In the genomic region with DNA sequence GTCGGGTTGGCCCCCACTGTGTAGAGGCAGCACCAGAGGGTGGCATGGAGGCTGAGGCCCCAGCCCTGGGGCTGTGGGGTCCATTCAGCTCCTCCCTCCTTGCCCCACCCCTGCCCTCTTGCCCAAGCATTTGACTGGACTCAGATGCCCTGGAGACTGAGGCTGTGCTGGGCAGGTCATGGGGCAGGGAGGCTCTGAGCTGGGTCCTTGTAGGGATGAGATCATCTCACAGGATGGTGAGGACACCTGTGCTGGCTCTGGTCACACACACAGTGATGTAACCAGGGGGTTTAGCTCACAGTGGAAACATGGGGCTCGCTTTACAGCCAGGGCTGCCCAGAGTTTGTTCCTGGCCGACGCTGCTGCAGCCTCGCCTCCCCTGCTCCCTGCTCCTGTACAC, we compare ENCODE assay signal across 19 cellular contexts. TPM values are rescaled to one million over a fixed set of nuclear protein-coding genes. Genes with fewer than 3 reads are reported as not detected.
DNase-seq lines count a peak whose midpoint lies in the region; ATAC-seq and TF ChIP-seq lines count a peak whose summit lies in the region.
"Had no signal": no experiment of that assay in that cellular context is flagged by ENCODE, and none has a peak within 500 bp of the region (broad histone marks: within the 10 kb centered on the region; RNA-seq: fewer than 3 reads in every experiment).

No MANE protein-coding gene starts in this region.

- H3K4me1 ChIP-seq in cardiac muscle cell (ENCODE audit: low read depth) (peaks cover 51% of the 10 kb centered on the region), gastrocnemius medialis (peaks cover 90 to 93% of the 10 kb centered on the region in 2 donors)
- H3K4me1 ChIP-seq: Caco-2 had no signal

- DNase-seq in cardiac muscle cell (ENCODE audit: low read depth in 1 of 2, low spot score in 1 of 2), result no peak
- DNase-seq in cardiac septum (ENCODE audit: low spot score), result no peak
- peak; percentile 30 for DNase-seq in left ventricle myocardium superior
- DNase-seq in gastrocnemius medialis, result peak; percentile 94 to 97
- no peak for DNase-seq in stimulated activated naive CD4-positive, alpha-beta T cell (lab: John Stamatoyannopoulos, UW)
- DNase-seq: Caco-2, HCEC 1CT, NCI-H1417 treated with DMSO at 0.1 percent for 48 hours, NCI-H2029, NCI-H2171 treated with DMSO at 0.1 percent for 48 hours, NCI-H526 had no signal

- H3K27ac Mint-ChIP-seq in activated T-helper 17 cell treated with anti-CD3 and anti-CD28 coated beads, Interleukin-2, amount 50 U/mL, for 72 hours, result no peak overlapping the region
- H3K27ac Mint-ChIP-seq: CD14-positive monocyte, IgD-negative memory B cell had no signal

- TF ChIP-seq POLR2A in gastrocnemius medialis (IDR thresholded peaks at IDR 0.05), result peak in 1 of 2 donors; percentile 66

- peaks cover 15% of the 10 kb centered on the region for H3K27me3 Mint-ChIP-seq in activated T-helper 17 cell treated with anti-CD3 and anti-CD28 coated beads, Interleukin-2, amount 50 U/mL, for 72 hours

- H3K9me3 Mint-ChIP-seq in activated T-helper 17 cell treated with anti-CD3 and anti-CD28 coated beads, Interleukin-2, amount 50 U/mL, for 72 hours, result no peaks in the 10 kb centered on the region
- H3K9me3 Mint-ChIP-seq: IgD-negative memory B cell had no signal

- intact Hi-C loops in cardiac septum (cut with DNase I), result no loop called here
- intact Hi-C loops in left ventricle myocardium superior (cut with micrococcal nuclease), result no loop called here
- intact Hi-C loops in gastrocnemius medialis (cut with DNase I; ENCODE audit: low total_unique reads), result loop anchor here (10.0 kb wide), 1 partner anchor 750 kb away; no protein-coding TSS in a partner anchor

- ATAC-seq in left ventricle myocardium superior (peak; percentile 10), gastrocnemius medialis (peak; percentile 41 to 59), GM19455 (IDR thresholded peaks at IDR 0.05; ENCODE audit: unreplicated experiment) (no peak)
- ATAC-seq in activated T-helper 17 cell treated with anti-CD3 and anti-CD28 coated beads, Interleukin-2, amount 50 U/mL, for 72 hours (replicated peaks), result no peak
- ATAC-seq: GM12878 had no signal

- no peak overlapping the region for H3K4me3 Mint-ChIP-seq in activated T-helper 17 cell treated with anti-CD3 and anti-CD28 coated beads, Interleukin-2, amount 50 U/mL, for 72 hours
- H3K4me3 Mint-ChIP-seq: CD14-positive monocyte, IgD-negative memory B cell had no signal

- peak overlapping the region; percentile 69 for H3K27ac ChIP-seq in cardiac muscle cell
- peak overlapping the region; percentile 94 to 99 (median 96) for H3K27ac ChIP-seq in gastrocnemius medialis
- H3K27ac ChIP-seq: RWPE1 had no signal

- H3K36me3 ChIP-seq in cardiac muscle cell (peaks cover 20% of the 10 kb centered on the region), gastrocnemius medialis (no peaks in the 10 kb centered on the region)

- no peaks in the 10 kb centered on the region for H3K9me3 ChIP-seq in cardiac muscle cell (ENCODE audit: low read depth)
- H3K9me3 ChIP-seq in gastrocnemius medialis, result no peaks in the 10 kb centered on the region
- H3K9me3 ChIP-seq: Caco-2 had no signal

- in situ Hi-C loops in gastrocnemius medialis (cut with MboI; ENCODE audit: low sequenced_read_pairs in 4 of 4), result no loop called here

- no peak for TF ChIP-seq CTCF in cardiac muscle cell (IDR thresholded peaks at IDR 0.05; ENCODE audit: low read depth, low read length)
- TF ChIP-seq CTCF in gastrocnemius medialis (IDR thresholded peaks at IDR 0.05 in 4 of 5, conservative IDR thresholded peaks at IDR 0.05 in 1 of 5), result no peak

- no peaks in the 10 kb centered on the region for H3K36me3 Mint-ChIP-seq in activated T-helper 17 cell treated with anti-CD3 and anti-CD28 coated beads, Interleukin-2, amount 50 U/mL, for 72 hours (ENCODE audit: low read depth)
- H3K36me3 Mint-ChIP-seq: CD14-positive monocyte had no signal

- H3K4me1 Mint-ChIP-seq in activated T-helper 17 cell treated with anti-CD3 and anti-CD28 coated beads, Interleukin-2, amount 50 U/mL, for 72 hours, result no peaks in the 10 kb centered on the region
- H3K4me1 Mint-ChIP-seq: IgD-negative memory B cell had no signal

- H3K4me3 ChIP-seq in cardiac muscle cell, result no peak overlapping the region
- no peak overlapping the region for H3K4me3 ChIP-seq in gastrocnemius medialis
- H3K4me3 ChIP-seq: GM12878 had no signal

- H3K27me3 ChIP-seq in cardiac muscle cell (no peaks in the 10 kb centered on the region), gastrocnemius medialis (no peaks in the 10 kb centered on the region)

RNA-seq across cellular contexts. Expression of gene ALPK3, which starts 17.8 kb away (rescaled TPM):
- total RNA-seq in cardiac muscle cell, result 44.6 and 52.1 TPM in 2 replicates
- polyA plus RNA-seq in cardiac muscle cell, result 16.6 and 19.2 TPM in 2 replicates
- total RNA-seq in cardiac septum, result 190 TPM
- total RNA-seq in left ventricle myocardium superior, result 118 TPM
- 100 to 1,000 TPM; 131 to 406 (median 305) TPM for total RNA-seq in gastrocnemius medialis
- 1 to 10 TPM in 1 of 2 donors, under 1 TPM in 1; 0.29 to 1.1 TPM for total RNA-seq in activated T-helper 17 cell treated with anti-CD3 and anti-CD28 coated beads, Interleukin-2, amount 50 U/mL, for 72 hours
- polyA plus RNA-seq: IgD-negative memory B cell had no signal

RNA-seq across cellular contexts. Expression of gene SLC28A1, which starts 49.5 kb away (rescaled TPM):
- 0.24 and 0.81 TPM in 2 replicates for total RNA-seq in cardiac muscle cell
- 0.41 and 0.45 TPM in 2 replicates for polyA plus RNA-seq in cardiac muscle cell
- total RNA-seq in cardiac septum, result 0.83 TPM
- total RNA-seq in left ventricle myocardium superior, result 0.50 TPM
- total RNA-seq in gastrocnemius medialis, result under 1 TPM in 1 of 4 donors, not detected in 3; 0.47 TPM
- total RNA-seq in activated T-helper 17 cell treated with anti-CD3 and anti-CD28 coated beads, Interleukin-2, amount 50 U/mL, for 72 hours, result not detected
- total RNA-seq: A673, Caco-2, GM12878, LHCN-M2 had no signal
- polyA plus RNA-seq: CD14-positive monocyte, GM12878, IgD-negative memory B cell had no signal

Comparison
In these comparisons a context has a peak if more than half of its experiments do, and no peak if none do; other contexts are left out.
1. DNase-seq: peak in left ventricle myocardium superior (single experiment) and gastrocnemius medialis (2 of 2); none in cardiac muscle cell (0 of 2), cardiac septum (single experiment) and stimulated activated naive CD4-positive, alpha-beta T cell (0 of 6).
2. ATAC-seq: peak in left ventricle myocardium superior (single experiment) and gastrocnemius medialis (2 of 2); none in activated T-helper 17 cell treated with anti-CD3 and anti-CD28 coated beads, Interleukin-2, amount 50 U/mL, for 72 hours (single experiment) and GM19455 (single experiment).
3. RNA of gene ALPK3, which starts 17.8 kb away (total RNA-seq): 131 to 406 TPM in gastrocnemius medialis, 190 TPM in cardiac septum (single experiment), 118 TPM in left ventricle myocardium superior (single experiment) and 44.6 to 52.1 TPM in cardiac muscle cell; 0.29 to 1.1 TPM in activated T-helper 17 cell treated with anti-CD3 and anti-CD28 coated beads, Interleukin-2, amount 50 U/mL, for 72 hours; every median in the first group is over 10 times any median in the second.